1 cellular context compared by ENCODE assay signal in the genomic region with DNA sequence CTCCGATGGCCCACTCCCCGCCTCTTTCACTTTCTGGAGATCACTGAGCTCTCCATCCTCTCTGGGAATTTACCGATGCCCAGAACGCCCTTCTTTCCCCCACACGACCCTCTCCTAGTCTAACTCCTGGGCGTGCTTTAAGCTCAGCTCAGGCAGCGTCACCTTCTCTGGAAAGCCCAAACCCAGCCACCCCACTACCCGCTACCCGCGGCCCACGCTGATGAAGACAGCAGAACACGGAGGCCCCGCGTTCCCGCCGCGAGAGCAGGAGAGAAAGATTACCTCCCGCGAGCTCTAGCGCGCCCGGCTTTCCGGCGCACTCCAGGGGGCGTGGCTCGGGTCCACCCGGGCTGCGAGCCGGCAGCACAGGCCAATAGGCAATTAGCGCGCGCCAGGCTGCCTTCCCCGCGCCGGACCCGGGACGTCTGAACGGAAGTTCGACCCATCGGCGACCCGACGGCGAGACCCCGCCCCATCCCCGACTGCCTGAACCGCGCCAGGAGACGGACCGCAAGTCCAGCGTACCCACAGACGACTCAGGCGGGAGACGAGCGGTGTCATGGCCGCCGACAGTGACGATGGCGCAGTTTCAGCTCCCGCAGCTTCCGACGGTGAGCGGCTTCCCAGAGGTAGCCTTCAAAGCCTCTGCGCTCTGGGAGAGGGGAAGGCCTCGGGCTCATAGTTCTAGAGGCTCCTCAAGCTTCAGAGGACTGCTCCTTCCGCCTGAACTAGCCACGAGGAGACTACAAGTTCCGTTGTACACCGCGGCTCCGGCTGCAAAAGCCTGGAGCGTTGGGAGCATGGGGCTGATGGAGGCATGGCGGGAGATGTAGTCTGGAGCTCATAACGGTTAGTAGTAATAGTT.
TF ChIP-seq lines count a peak whose summit lies in the region.

A gene (minus strand): TSS at position 747 of the 865 bp plus-strand sequence. CDS start 5,935 bp downstream, outside the sequence.
A gene (plus strand): TSS at position 477 of the 865 bp plus-strand sequence. CDS start 83 bp downstream, at position 560.

TF ChIP-seq in HEK293, 187 proteins besides CTCF, POLR2A, EP300 and RAD21 (continued from another document and continues in another):
- TF ChIP-seq ZNF266 (tag by site-specific recombination; IDR thresholded peaks at IDR 0.05; ENCODE audit: low read depth) (no peak), ZNF169 (tag by site-specific recombination; IDR thresholded peaks at IDR 0.05) (no peak), ZNF423 (tag by site-specific recombination; IDR thresholded peaks at IDR 0.05) (0 out of 2 replicates have a peak, but pooled peaks have one; percentile 15), BCL11A (tag by site-specific recombination; IDR thresholded peaks at IDR 0.05; ENCODE audit: low read depth) (peak; percentile 47; the same call in 1 of the 2 replicates), ZNF23 (tag by site-specific recombination; IDR thresholded peaks at IDR 0.05; ENCODE audit: borderline replicate concordance) (no peak), ZBTB8A (tag by site-specific recombination; IDR thresholded peaks at IDR 0.05) (peak; percentile 79), ZSCAN30 (tag by site-specific recombination; IDR thresholded peaks at IDR 0.05) (peak; percentile 63; the same call in 1 of the 2 replicates), ZNF248 (tag by site-specific recombination; IDR thresholded peaks at IDR 0.05) (no peak), ZFHX2 (tag by site-specific recombination; conservative IDR thresholded peaks at IDR 0.05) (peak; percentile 88), ZNF37A (tag by site-specific recombination; IDR thresholded peaks at IDR 0.05) (no peak), MEIS1 (CRISPR knock-in tag; IDR thresholded peaks at IDR 0.05; ENCODE audit: borderline replicate concordance) (no peak), ZSCAN16 (tag by site-specific recombination; IDR thresholded peaks at IDR 0.05) (no peak; the same call in 1 of the 2 replicates), ZNF530 (tag by site-specific recombination; IDR thresholded peaks at IDR 0.05; ENCODE audit: low read depth) (no peak), ZNF157 (tag by site-specific recombination; IDR thresholded peaks at IDR 0.05) (no peak), ZNF549 (tag by site-specific recombination; IDR thresholded peaks at IDR 0.05) (no peak), ZNF585B (tag by site-specific recombination; IDR thresholded peaks at IDR 0.05) (no peak), SP7 (tag by site-specific recombination; IDR thresholded peaks at IDR 0.05) (peak; percentile 82), ZNF626 (tag by site-specific recombination; IDR thresholded peaks at IDR 0.05) (no peak), ZNF175 (tag by site-specific recombination; IDR thresholded peaks at IDR 0.05) (no peak), ZNF623 (tag by site-specific recombination; IDR thresholded peaks at IDR 0.05) (0 out of 2 replicates have a peak, but pooled peaks have one; percentile 15), ZNF202 (tag by site-specific recombination; IDR thresholded peaks at IDR 0.05; ENCODE audit: borderline replicate concordance) (no peak), ZNF792 (tag by site-specific recombination; IDR thresholded peaks at IDR 0.05) (0 out of 2 replicates have a peak, but pooled peaks have one; percentile 17), ZNF776 (tag by site-specific recombination; IDR thresholded peaks at IDR 0.05; ENCODE audit: borderline replicate concordance) (no peak), ZNF529 (tag by site-specific recombination; IDR thresholded peaks at IDR 0.05; ENCODE audit: insufficient replicate concordance) (no peak), ZEB2 (tag by site-specific recombination; IDR thresholded peaks at IDR 0.05) (peak; percentile 92), ZNF239 (tag by site-specific recombination; IDR thresholded peaks at IDR 0.05) (peak; percentile 67; the same call in 1 of the 2 replicates), GLIS1 (tag by site-specific recombination; IDR thresholded peaks at IDR 0.05) (peak; percentile 96), ZNF341 (tag by site-specific recombination; IDR thresholded peaks at IDR 0.05; ENCODE audit: low read depth) (peak; percentile 12; the same call in 1 of the 2 replicates), ZNF132 (tag by site-specific recombination; IDR thresholded peaks at IDR 0.05; ENCODE audit: borderline replicate concordance) (no peak), ZNF629 (tag by site-specific recombination; IDR thresholded peaks at IDR 0.05) (peak; percentile 72), REPIN1 (tag by site-specific recombination; IDR thresholded peaks at IDR 0.05; ENCODE audit: low read depth) (no peak), ZBTB17 (tag by site-specific recombination; IDR thresholded peaks at IDR 0.05) (peak; percentile 98), ZXDB (tag by site-specific recombination; IDR thresholded peaks at IDR 0.05) (peak; percentile 73), ZNF701 (tag by site-specific recombination; IDR thresholded peaks at IDR 0.05) (no peak), GLI2 (tag by site-specific recombination; IDR thresholded peaks at IDR 0.05; ENCODE audit: borderline replicate concordance, low read depth) (no peak), KLF8 (tag by site-specific recombination; IDR thresholded peaks at IDR 0.05) (peak; percentile 74), ZNF404 (tag by site-specific recombination; IDR thresholded peaks at IDR 0.05) (no peak), ZFP3 (tag by site-specific recombination; IDR thresholded peaks at IDR 0.05; ENCODE audit: low read depth) (no peak), ZNF600 (tag by site-specific recombination; IDR thresholded peaks at IDR 0.05) (peak; percentile 96), ZBTB48 (tag by site-specific recombination; IDR thresholded peaks at IDR 0.05) (no peak)
- TF ChIP-seq, protein P1, sequence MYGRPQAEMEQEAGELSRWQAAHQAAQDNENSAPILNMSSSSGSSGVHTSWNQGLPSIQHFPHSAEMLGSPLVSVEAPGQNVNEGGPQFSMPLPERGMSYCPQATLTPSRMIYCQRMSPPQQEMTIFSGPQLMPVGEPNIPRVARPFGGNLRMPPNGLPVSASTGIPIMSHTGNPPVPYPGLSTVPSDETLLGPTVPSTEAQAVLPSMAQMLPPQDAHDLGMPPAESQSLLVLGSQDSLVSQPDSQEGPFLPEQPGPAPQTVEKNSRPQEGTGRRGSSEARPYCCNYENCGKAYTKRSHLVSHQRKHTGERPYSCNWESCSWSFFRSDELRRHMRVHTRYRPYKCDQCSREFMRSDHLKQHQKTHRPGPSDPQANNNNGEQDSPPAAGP (tag by site-specific recombination; IDR thresholded peaks at IDR 0.05), result peak; percentile 41
- TF ChIP-seq, protein P2, sequence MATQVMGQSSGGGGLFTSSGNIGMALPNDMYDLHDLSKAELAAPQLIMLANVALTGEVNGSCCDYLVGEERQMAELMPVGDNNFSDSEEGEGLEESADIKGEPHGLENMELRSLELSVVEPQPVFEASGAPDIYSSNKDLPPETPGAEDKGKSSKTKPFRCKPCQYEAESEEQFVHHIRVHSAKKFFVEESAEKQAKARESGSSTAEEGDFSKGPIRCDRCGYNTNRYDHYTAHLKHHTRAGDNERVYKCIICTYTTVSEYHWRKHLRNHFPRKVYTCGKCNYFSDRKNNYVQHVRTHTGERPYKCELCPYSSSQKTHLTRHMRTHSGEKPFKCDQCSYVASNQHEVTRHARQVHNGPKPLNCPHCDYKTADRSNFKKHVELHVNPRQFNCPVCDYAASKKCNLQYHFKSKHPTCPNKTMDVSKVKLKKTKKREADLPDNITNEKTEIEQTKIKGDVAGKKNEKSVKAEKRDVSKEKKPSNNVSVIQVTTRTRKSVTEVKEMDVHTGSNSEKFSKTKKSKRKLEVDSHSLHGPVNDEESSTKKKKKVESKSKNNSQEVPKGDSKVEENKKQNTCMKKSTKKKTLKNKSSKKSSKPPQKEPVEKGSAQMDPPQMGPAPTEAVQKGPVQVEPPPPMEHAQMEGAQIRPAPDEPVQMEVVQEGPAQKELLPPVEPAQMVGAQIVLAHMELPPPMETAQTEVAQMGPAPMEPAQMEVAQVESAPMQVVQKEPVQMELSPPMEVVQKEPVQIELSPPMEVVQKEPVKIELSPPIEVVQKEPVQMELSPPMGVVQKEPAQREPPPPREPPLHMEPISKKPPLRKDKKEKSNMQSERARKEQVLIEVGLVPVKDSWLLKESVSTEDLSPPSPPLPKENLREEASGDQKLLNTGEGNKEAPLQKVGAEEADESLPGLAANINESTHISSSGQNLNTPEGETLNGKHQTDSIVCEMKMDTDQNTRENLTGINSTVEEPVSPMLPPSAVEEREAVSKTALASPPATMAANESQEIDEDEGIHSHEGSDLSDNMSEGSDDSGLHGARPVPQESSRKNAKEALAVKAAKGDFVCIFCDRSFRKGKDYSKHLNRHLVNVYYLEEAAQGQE (tag by site-specific recombination; IDR thresholded peaks at IDR 0.05), result peak; percentile 80
- TF ChIP-seq, protein P3, sequence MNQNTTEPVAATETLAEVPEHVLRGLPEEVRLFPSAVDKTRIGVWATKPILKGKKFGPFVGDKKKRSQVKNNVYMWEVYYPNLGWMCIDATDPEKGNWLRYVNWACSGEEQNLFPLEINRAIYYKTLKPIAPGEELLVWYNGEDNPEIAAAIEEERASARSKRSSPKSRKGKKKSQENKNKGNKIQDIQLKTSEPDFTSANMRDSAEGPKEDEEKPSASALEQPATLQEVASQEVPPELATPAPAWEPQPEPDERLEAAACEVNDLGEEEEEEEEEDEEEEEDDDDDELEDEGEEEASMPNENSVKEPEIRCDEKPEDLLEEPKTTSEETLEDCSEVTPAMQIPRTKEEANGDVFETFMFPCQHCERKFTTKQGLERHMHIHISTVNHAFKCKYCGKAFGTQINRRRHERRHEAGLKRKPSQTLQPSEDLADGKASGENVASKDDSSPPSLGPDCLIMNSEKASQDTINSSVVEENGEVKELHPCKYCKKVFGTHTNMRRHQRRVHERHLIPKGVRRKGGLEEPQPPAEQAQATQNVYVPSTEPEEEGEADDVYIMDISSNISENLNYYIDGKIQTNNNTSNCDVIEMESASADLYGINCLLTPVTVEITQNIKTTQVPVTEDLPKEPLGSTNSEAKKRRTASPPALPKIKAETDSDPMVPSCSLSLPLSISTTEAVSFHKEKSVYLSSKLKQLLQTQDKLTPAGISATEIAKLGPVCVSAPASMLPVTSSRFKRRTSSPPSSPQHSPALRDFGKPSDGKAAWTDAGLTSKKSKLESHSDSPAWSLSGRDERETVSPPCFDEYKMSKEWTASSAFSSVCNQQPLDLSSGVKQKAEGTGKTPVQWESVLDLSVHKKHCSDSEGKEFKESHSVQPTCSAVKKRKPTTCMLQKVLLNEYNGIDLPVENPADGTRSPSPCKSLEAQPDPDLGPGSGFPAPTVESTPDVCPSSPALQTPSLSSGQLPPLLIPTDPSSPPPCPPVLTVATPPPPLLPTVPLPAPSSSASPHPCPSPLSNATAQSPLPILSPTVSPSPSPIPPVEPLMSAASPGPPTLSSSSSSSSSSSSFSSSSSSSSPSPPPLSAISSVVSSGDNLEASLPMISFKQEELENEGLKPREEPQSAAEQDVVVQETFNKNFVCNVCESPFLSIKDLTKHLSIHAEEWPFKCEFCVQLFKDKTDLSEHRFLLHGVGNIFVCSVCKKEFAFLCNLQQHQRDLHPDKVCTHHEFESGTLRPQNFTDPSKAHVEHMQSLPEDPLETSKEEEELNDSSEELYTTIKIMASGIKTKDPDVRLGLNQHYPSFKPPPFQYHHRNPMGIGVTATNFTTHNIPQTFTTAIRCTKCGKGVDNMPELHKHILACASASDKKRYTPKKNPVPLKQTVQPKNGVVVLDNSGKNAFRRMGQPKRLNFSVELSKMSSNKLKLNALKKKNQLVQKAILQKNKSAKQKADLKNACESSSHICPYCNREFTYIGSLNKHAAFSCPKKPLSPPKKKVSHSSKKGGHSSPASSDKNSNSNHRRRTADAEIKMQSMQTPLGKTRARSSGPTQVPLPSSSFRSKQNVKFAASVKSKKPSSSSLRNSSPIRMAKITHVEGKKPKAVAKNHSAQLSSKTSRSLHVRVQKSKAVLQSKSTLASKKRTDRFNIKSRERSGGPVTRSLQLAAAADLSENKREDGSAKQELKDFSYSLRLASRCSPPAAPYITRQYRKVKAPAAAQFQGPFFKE (tag by site-specific recombination; IDR thresholded peaks at IDR 0.05; ENCODE audit: borderline replicate concordance), result no peak
- TF ChIP-seq, protein P4, sequence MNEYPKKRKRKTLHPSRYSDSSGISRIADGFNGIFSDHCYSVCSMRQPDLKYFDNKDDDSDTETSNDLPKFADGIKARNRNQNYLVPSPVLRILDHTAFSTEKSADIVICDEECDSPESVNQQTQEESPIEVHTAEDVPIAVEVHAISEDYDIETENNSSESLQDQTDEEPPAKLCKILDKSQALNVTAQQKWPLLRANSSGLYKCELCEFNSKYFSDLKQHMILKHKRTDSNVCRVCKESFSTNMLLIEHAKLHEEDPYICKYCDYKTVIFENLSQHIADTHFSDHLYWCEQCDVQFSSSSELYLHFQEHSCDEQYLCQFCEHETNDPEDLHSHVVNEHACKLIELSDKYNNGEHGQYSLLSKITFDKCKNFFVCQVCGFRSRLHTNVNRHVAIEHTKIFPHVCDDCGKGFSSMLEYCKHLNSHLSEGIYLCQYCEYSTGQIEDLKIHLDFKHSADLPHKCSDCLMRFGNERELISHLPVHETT (tag by site-specific recombination; IDR thresholded peaks at IDR 0.05), result no peak; the same call in 1 of the 2 replicates
- TF ChIP-seq, protein P5, sequence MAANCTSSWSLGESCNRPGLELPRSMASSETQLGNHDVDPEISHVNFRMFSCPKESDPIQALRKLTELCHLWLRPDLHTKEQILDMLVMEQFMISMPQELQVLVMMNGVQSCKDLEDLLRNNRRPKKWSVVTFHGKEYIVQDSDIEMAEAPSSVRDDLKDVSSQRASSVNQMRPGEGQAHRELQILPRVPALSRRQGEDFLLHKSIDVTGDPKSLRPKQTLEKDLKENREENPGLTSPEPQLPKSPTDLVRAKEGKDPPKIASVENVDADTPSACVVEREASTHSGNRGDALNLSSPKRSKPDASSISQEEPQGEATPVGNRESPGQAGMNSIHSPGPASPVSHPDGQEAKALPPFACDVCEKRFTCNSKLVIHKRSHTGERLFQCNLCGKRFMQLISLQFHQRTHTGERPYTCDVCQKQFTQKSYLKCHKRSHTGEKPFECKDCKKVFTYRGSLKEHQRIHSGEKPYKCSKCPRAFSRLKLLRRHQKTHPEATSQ (tag by site-specific recombination; IDR thresholded peaks at IDR 0.05), result no peak; the same call in 1 of the 2 replicates
- TF ChIP-seq, protein P6, sequence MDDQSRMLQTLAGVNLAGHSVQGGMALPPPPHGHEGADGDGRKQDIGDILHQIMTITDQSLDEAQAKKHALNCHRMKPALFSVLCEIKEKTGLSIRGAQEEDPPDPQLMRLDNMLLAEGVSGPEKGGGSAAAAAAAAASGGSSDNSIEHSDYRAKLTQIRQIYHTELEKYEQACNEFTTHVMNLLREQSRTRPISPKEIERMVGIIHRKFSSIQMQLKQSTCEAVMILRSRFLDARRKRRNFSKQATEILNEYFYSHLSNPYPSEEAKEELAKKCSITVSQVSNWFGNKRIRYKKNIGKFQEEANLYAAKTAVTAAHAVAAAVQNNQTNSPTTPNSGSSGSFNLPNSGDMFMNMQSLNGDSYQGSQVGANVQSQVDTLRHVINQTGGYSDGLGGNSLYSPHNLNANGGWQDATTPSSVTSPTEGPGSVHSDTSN (CRISPR knock-in tag; IDR thresholded peaks at IDR 0.05), result peak; percentile 53; the same call in 1 of the 2 replicates
